2 cellular contexts compared by ENCODE assay signal in the genomic region with DNA sequence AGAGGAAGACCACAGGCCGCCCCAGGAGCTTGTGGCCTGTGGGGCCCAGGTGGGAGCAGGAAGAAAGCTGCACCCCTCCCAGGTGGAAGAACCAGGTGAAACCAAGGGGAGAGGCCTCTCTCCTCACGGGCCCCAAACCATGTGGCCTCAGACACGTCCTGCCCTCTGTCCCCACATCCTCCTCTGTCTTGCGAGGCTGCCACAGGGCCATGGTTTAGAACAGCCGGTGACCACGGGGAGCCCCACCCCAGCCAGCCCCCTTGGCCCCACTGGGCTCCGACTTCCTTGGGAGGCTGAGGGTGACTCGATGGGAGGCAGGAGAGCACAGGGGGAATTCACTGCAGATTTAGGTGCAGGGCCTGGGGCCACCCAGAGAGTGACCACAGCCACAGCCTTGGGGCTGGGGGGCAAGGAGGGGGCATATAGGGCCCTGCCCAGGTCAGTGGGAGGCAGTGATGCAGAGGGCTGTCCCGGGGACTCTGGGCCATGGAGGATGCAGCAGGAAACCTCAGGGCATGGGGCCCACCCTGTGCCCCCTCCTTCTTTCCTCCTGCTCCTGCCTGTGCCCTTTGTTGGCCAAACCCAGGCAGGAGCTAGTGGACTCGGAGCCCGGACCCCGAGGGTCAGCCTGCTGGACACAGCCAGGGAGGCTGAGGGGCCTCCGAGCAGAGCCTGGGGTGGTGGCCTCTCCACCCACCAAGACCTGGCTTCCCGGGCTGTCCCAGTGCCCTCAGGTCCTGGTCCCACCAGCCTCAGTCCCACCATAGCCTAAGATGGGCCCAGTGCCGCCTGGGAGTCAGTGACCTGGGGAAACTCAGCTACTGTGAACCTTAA.
A peak's percentile ranks its signal among the peaks of the same experiment; 100 is the strongest.
TF ChIP-seq lines count a peak whose summit lies in the region.

No MANE protein-coding gene starts in this region.

TF ChIP-seq in GM23338, 12 proteins besides CTCF, POLR2A, EP300 and RAD21 (continued from another document and continues in another):
- TF ChIP-seq REST (IDR thresholded peaks at IDR 0.05; ENCODE audit: unreplicated experiment), result no peak
- no peak for TF ChIP-seq STAT1 (IDR thresholded peaks at IDR 0.05; ENCODE audit: unreplicated experiment)
- TF ChIP-seq, protein P1, sequence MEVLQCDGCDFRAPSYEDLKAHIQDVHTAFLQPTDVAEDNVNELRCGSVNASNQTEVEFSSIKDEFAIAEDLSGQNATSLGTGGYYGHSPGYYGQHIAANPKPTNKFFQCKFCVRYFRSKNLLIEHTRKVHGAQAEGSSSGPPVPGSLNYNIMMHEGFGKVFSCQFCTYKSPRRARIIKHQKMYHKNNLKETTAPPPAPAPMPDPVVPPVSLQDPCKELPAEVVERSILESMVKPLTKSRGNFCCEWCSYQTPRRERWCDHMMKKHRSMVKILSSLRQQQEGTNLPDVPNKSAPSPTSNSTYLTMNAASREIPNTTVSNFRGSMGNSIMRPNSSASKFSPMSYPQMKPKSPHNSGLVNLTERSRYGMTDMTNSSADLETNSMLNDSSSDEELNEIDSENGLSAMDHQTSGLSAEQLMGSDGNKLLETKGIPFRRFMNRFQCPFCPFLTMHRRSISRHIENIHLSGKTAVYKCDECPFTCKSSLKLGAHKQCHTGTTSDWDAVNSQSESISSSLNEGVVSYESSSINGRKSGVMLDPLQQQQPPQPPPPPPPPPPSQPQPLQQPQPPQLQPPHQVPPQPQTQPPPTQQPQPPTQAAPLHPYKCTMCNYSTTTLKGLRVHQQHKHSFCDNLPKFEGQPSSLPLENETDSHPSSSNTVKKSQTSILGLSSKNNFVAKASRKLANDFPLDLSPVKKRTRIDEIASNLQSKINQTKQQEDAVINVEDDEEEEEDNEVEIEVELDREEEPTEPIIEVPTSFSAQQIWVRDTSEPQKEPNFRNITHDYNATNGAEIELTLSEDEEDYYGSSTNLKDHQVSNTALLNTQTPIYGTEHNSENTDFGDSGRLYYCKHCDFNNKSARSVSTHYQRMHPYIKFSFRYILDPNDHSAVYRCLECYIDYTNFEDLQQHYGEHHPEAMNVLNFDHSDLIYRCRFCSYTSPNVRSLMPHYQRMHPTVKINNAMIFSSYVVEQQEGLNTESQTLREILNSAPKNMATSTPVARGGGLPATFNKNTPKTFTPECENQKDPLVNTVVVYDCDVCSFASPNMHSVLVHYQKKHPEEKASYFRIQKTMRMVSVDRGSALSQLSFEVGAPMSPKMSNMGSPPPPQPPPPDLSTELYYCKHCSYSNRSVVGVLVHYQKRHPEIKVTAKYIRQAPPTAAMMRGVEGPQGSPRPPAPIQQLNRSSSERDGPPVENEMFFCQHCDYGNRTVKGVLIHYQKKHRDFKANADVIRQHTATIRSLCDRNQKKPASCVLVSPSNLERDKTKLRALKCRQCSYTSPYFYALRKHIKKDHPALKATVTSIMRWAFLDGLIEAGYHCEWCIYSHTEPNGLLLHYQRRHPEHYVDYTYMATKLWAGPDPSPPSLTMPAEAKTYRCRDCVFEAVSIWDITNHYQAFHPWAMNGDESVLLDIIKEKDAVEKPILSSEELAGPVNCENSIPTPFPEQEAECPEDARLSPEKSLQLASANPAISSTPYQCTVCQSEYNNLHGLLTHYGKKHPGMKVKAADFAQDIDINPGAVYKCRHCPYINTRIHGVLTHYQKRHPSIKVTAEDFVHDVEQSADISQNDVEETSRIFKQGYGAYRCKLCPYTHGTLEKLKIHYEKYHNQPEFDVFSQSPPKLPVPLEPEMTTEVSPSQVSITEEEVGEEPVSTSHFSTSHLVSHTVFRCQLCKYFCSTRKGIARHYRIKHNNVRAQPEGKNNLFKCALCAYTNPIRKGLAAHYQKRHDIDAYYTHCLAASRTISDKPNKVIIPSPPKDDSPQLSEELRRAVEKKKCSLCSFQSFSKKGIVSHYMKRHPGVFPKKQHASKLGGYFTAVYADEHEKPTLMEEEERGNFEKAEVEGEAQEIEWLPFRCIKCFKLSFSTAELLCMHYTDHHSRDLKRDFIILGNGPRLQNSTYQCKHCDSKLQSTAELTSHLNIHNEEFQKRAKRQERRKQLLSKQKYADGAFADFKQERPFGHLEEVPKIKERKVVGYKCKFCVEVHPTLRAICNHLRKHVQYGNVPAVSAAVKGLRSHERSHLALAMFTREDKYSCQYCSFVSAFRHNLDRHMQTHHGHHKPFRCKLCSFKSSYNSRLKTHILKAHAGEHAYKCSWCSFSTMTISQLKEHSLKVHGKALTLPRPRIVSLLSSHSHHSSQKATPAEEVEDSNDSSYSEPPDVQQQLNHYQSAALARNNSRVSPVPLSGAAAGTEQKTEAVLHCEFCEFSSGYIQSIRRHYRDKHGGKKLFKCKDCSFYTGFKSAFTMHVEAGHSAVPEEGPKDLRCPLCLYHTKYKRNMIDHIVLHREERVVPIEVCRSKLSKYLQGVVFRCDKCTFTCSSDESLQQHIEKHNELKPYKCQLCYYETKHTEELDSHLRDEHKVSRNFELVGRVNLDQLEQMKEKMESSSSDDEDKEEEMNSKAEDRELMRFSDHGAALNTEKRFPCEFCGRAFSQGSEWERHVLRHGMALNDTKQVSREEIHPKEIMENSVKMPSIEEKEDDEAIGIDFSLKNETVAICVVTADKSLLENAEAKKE (CRISPR knock-in tag; IDR thresholded peaks at IDR 0.05), result no peak
- TF ChIP-seq EZH2phosphoT487 (IDR thresholded peaks at IDR 0.05; ENCODE audit: unreplicated experiment), result no peak
- TF ChIP-seq POLR2AphosphoS5 (IDR thresholded peaks at IDR 0.05; ENCODE audit: low read depth), result no peak
- TF ChIP-seq, protein P2, sequence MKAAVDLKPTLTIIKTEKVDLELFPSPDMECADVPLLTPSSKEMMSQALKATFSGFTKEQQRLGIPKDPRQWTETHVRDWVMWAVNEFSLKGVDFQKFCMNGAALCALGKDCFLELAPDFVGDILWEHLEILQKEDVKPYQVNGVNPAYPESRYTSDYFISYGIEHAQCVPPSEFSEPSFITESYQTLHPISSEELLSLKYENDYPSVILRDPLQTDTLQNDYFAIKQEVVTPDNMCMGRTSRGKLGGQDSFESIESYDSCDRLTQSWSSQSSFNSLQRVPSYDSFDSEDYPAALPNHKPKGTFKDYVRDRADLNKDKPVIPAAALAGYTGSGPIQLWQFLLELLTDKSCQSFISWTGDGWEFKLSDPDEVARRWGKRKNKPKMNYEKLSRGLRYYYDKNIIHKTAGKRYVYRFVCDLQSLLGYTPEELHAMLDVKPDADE (IDR thresholded peaks at IDR 0.05), result no peak
- no peak for TF ChIP-seq JUNB (IDR thresholded peaks at IDR 0.05; ENCODE audit: unreplicated experiment)

TF ChIP-seq in GM12878, 131 proteins besides CTCF, POLR2A, EP300 and RAD21:
- TF ChIP-seq, protein P3, sequence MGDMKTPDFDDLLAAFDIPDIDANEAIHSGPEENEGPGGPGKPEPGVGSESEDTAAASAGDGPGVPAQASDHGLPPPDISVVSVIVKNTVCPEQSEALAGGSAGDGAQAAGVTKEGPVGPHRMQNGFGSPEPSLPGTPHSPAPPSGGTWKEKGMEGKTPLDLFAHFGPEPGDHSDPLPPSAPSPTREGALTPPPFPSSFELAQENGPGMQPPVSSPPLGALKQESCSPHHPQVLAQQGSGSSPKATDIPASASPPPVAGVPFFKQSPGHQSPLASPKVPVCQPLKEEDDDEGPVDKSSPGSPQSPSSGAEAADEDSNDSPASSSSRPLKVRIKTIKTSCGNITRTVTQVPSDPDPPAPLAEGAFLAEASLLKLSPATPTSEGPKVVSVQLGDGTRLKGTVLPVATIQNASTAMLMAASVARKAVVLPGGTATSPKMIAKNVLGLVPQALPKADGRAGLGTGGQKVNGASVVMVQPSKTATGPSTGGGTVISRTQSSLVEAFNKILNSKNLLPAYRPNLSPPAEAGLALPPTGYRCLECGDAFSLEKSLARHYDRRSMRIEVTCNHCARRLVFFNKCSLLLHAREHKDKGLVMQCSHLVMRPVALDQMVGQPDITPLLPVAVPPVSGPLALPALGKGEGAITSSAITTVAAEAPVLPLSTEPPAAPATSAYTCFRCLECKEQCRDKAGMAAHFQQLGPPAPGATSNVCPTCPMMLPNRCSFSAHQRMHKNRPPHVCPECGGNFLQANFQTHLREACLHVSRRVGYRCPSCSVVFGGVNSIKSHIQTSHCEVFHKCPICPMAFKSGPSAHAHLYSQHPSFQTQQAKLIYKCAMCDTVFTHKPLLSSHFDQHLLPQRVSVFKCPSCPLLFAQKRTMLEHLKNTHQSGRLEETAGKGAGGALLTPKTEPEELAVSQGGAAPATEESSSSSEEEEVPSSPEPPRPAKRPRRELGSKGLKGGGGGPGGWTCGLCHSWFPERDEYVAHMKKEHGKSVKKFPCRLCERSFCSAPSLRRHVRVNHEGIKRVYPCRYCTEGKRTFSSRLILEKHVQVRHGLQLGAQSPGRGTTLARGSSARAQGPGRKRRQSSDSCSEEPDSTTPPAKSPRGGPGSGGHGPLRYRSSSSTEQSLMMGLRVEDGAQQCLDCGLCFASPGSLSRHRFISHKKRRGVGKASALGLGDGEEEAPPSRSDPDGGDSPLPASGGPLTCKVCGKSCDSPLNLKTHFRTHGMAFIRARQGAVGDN (IDR thresholded peaks at IDR 0.05), result peak; percentile 58; the same call in 1 of the 2 replicates
- no peak for TF ChIP-seq NFXL1 (IDR thresholded peaks at IDR 0.05; ENCODE audit: borderline replicate concordance)
TF ChIP-seq in GM12878: peak in this region for 1.
